8 cellular contexts compared by ENCODE assay signal in the genomic region with DNA sequence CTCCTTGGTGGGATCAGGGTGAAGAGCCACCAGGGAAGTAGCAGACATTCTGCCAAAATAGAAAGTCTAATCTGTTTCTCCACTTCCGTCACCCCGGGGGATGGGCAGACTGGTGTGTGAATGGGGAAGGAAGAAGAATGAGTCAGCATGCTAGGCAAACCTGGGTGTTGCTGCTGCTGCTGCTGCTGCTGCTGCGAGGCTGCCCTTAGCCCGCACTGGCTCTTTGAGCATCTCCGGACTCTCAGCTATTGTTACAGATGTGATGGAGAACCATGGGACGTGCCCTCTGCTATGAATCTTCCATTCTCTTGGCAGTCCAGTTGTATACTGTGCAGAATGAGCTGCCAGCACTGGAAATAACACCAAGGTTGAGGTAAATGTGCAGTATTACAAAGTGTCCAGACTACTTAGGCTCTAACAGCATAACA.
DNase-seq lines count a peak whose midpoint lies in the region; ATAC-seq lines count a peak whose summit lies in the region.

No MANE protein-coding gene starts in this region.

- peak; percentile 93 for ATAC-seq in GM19372 (IDR thresholded peaks at IDR 0.05; ENCODE audit: low read depth, unreplicated experiment)
- peak; percentile 94 for ATAC-seq in HG03457 (IDR thresholded peaks at IDR 0.05; ENCODE audit: unreplicated experiment)
- ATAC-seq in T-helper 17 cell: peak; percentile 81
- peak; percentile 84 for ATAC-seq in activated naive CD8-positive, alpha-beta T cell treated with anti-CD3 and anti-CD28 coated beads, Interleukin-2, amount 50 U/mL, for 24 hours

- H3K27ac Mint-ChIP-seq in T-helper 17 cell (peak overlapping the region; percentile 88), immature natural killer cell (peak overlapping the region; percentile 35 to 86 (median 78))
- peak overlapping the region; percentile 47 for H3K27ac Mint-ChIP-seq in activated naive CD8-positive, alpha-beta T cell treated with anti-CD3 and anti-CD28 coated beads, Interleukin-2, amount 50 U/mL, for 24 hours

- no peaks in the 10 kb centered on the region for H3K9me3 ChIP-seq in T-helper 17 cell (ENCODE audit: control insufficient read depth, low read length, poor library complexity, severe bottlenecking)

- H3K36me3 Mint-ChIP-seq in T-helper 17 cell (ENCODE audit: low read depth) (no peaks in the 10 kb centered on the region), immature natural killer cell (peaks cover 0 to 3% (median under 1%) of the 10 kb centered on the region in 3 donors)
- no peaks in the 10 kb centered on the region for H3K36me3 Mint-ChIP-seq in activated naive CD8-positive, alpha-beta T cell treated with anti-CD3 and anti-CD28 coated beads, Interleukin-2, amount 50 U/mL, for 24 hours (ENCODE audit: low read depth)

- H3K4me1 Mint-ChIP-seq in T-helper 17 cell (peaks cover 12% of the 10 kb centered on the region), immature natural killer cell (peaks cover 59 to 64% of the 10 kb centered on the region in 2 donors)
- peaks cover 34% of the 10 kb centered on the region for H3K4me1 Mint-ChIP-seq in activated naive CD8-positive, alpha-beta T cell treated with anti-CD3 and anti-CD28 coated beads, Interleukin-2, amount 50 U/mL, for 24 hours

- no peaks in the 10 kb centered on the region for H3K9me3 Mint-ChIP-seq in activated naive CD8-positive, alpha-beta T cell treated with anti-CD3 and anti-CD28 coated beads, Interleukin-2, amount 50 U/mL, for 24 hours
- H3K9me3 Mint-ChIP-seq in immature natural killer cell: no peaks in the 10 kb centered on the region

- peak overlapping the region; percentile 73 for H3K4me3 Mint-ChIP-seq in T-helper 17 cell
- H3K4me3 Mint-ChIP-seq in activated naive CD8-positive, alpha-beta T cell treated with anti-CD3 and anti-CD28 coated beads, Interleukin-2, amount 50 U/mL, for 24 hours: peak overlapping the region; percentile 38
- peak overlapping the region; percentile 57 to 79 (median 69) for H3K4me3 Mint-ChIP-seq in immature natural killer cell

- no peaks in the 10 kb centered on the region for H3K27me3 Mint-ChIP-seq in T-helper 17 cell
- peaks cover 11% of the 10 kb centered on the region for H3K27me3 Mint-ChIP-seq in activated naive CD8-positive, alpha-beta T cell treated with anti-CD3 and anti-CD28 coated beads, Interleukin-2, amount 50 U/mL, for 24 hours
- peaks cover 0 to 3% (median 2%) of the 10 kb centered on the region in 3 donors for H3K27me3 Mint-ChIP-seq in immature natural killer cell (ENCODE audit: low read depth in 3 of 3)

- DNase-seq in COR-L47 (lab: John Stamatoyannopoulos, UW): peak; percentile 34
- peak in 2 of 3 donors; percentile 8 to 16 for DNase-seq in T-helper 17 cell
- DNase-seq in activated naive CD8-positive, alpha-beta T cell treated with anti-CD3 and anti-CD28 coated beads, Interleukin-2, amount 50 U/mL, for 24 hours: peak; percentile 67
- peak; percentile 59 to 77 (median 74) for DNase-seq in immature natural killer cell
- DNase-seq in stimulated activated CD4-positive, alpha-beta T cell treated with anti-CD3 and anti-CD28 coated beads, Interleukin-4, amount 100 ng/mL, for 4 hours: peak; percentile 49 to 62
- DNase-seq in NCI-H526 treated with DMSO at 0.1 percent for 48 hours (lab: John Stamatoyannopoulos, UW): no peak
